1 cellular context compared by ENCODE assay signal in the genomic region with DNA sequence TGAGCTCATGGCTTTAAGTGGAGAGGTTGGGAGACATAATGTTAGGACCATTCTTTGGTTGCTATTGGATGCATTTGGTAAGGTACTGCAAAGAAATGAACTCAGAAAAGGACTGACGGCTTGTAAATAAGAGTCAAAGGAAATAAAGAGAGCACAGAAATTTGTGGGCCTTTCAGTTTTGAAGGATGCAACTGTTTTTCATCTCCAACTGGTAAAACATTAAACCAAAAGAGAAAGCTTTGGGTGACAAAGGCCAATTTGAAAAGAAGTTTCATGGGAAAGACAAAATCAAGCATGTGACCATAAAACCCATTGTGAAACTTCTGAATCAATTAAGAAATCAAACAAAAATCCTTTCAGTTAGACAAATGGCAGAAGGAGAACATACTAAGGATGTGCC.
A peak's percentile ranks its signal among the peaks of the same experiment; 100 is the strongest.
TF ChIP-seq lines count a peak whose summit lies in the region.

No MANE protein-coding gene starts in this region.

TF ChIP-seq in HepG2, 621 proteins besides CTCF, POLR2A, EP300 and RAD21 (continued from another document and continues in another):
- TF ChIP-seq, protein P1, sequence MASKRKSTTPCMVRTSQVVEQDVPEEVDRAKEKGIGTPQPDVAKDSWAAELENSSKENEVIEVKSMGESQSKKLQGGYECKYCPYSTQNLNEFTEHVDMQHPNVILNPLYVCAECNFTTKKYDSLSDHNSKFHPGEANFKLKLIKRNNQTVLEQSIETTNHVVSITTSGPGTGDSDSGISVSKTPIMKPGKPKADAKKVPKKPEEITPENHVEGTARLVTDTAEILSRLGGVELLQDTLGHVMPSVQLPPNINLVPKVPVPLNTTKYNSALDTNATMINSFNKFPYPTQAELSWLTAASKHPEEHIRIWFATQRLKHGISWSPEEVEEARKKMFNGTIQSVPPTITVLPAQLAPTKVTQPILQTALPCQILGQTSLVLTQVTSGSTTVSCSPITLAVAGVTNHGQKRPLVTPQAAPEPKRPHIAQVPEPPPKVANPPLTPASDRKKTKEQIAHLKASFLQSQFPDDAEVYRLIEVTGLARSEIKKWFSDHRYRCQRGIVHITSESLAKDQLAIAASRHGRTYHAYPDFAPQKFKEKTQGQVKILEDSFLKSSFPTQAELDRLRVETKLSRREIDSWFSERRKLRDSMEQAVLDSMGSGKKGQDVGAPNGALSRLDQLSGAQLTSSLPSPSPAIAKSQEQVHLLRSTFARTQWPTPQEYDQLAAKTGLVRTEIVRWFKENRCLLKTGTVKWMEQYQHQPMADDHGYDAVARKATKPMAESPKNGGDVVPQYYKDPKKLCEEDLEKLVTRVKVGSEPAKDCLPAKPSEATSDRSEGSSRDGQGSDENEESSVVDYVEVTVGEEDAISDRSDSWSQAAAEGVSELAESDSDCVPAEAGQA (IDR thresholded peaks at IDR 0.05; ENCODE audit: low read depth), result no peak
- TF ChIP-seq, protein P1 (CRISPR knock-in tag; IDR thresholded peaks at IDR 0.05; ENCODE audit: borderline replicate concordance), result no peak
- TF ChIP-seq ZNF501 (CRISPR knock-in tag; IDR thresholded peaks at IDR 0.05) (no peak), ZNF510 (CRISPR knock-in tag; IDR thresholded peaks at IDR 0.05; ENCODE audit: low read depth) (no peak), SMAD3 (CRISPR knock-in tag; IDR thresholded peaks at IDR 0.05) (0 out of 2 replicates have a peak, but pooled peaks have one; percentile 43), ZNF383 (CRISPR knock-in tag; IDR thresholded peaks at IDR 0.05; ENCODE audit: borderline replicate concordance) (no peak), SIN3A (IDR thresholded peaks at IDR 0.05; ENCODE audit: borderline replicate concordance, low read depth, low read length) (no peak), ZNF20 (CRISPR knock-in tag; IDR thresholded peaks at IDR 0.05) (no peak), SAP130 (CRISPR knock-in tag; IDR thresholded peaks at IDR 0.05; ENCODE audit: low read depth) (0 out of 2 replicates have a peak, but pooled peaks have one; percentile 11), SP2 (CRISPR knock-in tag; IDR thresholded peaks at IDR 0.05) (no peak), MTF2 (CRISPR knock-in tag; IDR thresholded peaks at IDR 0.05; ENCODE audit: borderline replicate concordance) (no peak), CEBPG (CRISPR knock-in tag; IDR thresholded peaks at IDR 0.05) (peak; percentile 22; the same call in 1 of the 2 replicates), ZNF780A (CRISPR knock-in tag; IDR thresholded peaks at IDR 0.05) (no peak), MIER3 (CRISPR knock-in tag; IDR thresholded peaks at IDR 0.05; ENCODE audit: borderline replicate concordance) (no peak), ZNF776 (CRISPR knock-in tag; IDR thresholded peaks at IDR 0.05) (no peak), SOX6 (IDR thresholded peaks at IDR 0.05) (no peak), SOX6 (CRISPR knock-in tag; IDR thresholded peaks at IDR 0.05) (peak; percentile 75), ZMAT3 (CRISPR knock-in tag; conservative IDR thresholded peaks at IDR 0.05) (no peak), ZNF678 (CRISPR knock-in tag; IDR thresholded peaks at IDR 0.05) (no peak), NFE2 (CRISPR knock-in tag; IDR thresholded peaks at IDR 0.05) (no peak), HDAC2 (CRISPR knock-in tag; IDR thresholded peaks at IDR 0.05) (no peak), SRSF4 (IDR thresholded peaks at IDR 0.05; ENCODE audit: low read depth, low read length, poor library complexity, severe bottlenecking) (no peak), RARA (CRISPR knock-in tag; IDR thresholded peaks at IDR 0.05) (peak; percentile 23; the same call in 1 of the 2 replicates), ZNF850 (CRISPR knock-in tag; conservative IDR thresholded peaks at IDR 0.05) (no peak), ZNF547 (CRISPR knock-in tag; IDR thresholded peaks at IDR 0.05) (no peak), FOXJ3 (CRISPR knock-in tag; IDR thresholded peaks at IDR 0.05; ENCODE audit: borderline replicate concordance) (no peak), ZNF747 (CRISPR knock-in tag; IDR thresholded peaks at IDR 0.05; ENCODE audit: borderline replicate concordance) (no peak), NFIC (IDR thresholded peaks at IDR 0.05; ENCODE audit: low read length) (0 out of 2 replicates have a peak, but pooled peaks have one; percentile 39), DMAP1 (CRISPR knock-in tag; IDR thresholded peaks at IDR 0.05) (0 out of 2 replicates have a peak, but pooled peaks have one; percentile 34), LCORL (IDR thresholded peaks at IDR 0.05) (no peak), LCORL (CRISPR knock-in tag; IDR thresholded peaks at IDR 0.05) (no peak), ZNF761 (CRISPR knock-in tag; conservative IDR thresholded peaks at IDR 0.05) (no peak), HNRNPUL1 (IDR thresholded peaks at IDR 0.05; ENCODE audit: low read depth, low read length) (0 out of 2 replicates have a peak, but pooled peaks have one; percentile 20), RFX3 (CRISPR knock-in tag; IDR thresholded peaks at IDR 0.05) (0 out of 2 replicates have a peak, but pooled peaks have one; percentile 23), ASH2L (IDR thresholded peaks at IDR 0.05; ENCODE audit: insufficient read length, low read depth, low read length) (peak; percentile 64), FOXA1 (IDR thresholded peaks at IDR 0.05) (no peak), FOXA1 (CRISPR knock-in tag; IDR thresholded peaks at IDR 0.05) (peak; percentile 29), ARNT (IDR thresholded peaks at IDR 0.05) (no peak), POGZ (CRISPR knock-in tag; IDR thresholded peaks at IDR 0.05) (peak; percentile 48)
- TF ChIP-seq, protein P2, sequence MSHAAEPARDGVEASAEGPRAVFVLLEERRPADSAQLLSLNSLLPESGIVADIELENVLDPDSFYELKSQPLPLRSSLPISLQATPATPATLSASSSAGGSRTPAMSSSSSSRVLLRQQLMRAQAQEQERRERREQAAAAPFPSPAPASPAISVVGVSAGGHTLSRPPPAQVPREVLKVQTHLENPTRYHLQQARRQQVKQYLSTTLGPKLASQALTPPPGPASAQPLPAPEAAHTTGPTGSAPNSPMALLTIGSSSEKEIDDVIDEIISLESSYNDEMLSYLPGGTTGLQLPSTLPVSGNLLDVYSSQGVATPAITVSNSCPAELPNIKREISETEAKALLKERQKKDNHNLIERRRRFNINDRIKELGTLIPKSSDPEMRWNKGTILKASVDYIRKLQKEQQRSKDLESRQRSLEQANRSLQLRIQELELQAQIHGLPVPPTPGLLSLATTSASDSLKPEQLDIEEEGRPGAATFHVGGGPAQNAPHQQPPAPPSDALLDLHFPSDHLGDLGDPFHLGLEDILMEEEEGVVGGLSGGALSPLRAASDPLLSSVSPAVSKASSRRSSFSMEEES (CRISPR knock-in tag; IDR thresholded peaks at IDR 0.05), result peak; percentile 83; the same call in 1 of the 2 replicates
- TF ChIP-seq, protein P3, sequence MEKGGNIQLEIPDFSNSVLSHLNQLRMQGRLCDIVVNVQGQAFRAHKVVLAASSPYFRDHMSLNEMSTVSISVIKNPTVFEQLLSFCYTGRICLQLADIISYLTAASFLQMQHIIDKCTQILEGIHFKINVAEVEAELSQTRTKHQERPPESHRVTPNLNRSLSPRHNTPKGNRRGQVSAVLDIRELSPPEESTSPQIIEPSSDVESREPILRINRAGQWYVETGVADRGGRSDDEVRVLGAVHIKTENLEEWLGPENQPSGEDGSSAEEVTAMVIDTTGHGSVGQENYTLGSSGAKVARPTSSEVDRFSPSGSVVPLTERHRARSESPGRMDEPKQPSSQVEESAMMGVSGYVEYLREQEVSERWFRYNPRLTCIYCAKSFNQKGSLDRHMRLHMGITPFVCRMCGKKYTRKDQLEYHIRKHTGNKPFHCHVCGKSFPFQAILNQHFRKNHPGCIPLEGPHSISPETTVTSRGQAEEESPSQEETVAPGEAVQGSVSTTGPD (CRISPR knock-in tag; IDR thresholded peaks at IDR 0.05), result no peak
- TF ChIP-seq, protein P4, sequence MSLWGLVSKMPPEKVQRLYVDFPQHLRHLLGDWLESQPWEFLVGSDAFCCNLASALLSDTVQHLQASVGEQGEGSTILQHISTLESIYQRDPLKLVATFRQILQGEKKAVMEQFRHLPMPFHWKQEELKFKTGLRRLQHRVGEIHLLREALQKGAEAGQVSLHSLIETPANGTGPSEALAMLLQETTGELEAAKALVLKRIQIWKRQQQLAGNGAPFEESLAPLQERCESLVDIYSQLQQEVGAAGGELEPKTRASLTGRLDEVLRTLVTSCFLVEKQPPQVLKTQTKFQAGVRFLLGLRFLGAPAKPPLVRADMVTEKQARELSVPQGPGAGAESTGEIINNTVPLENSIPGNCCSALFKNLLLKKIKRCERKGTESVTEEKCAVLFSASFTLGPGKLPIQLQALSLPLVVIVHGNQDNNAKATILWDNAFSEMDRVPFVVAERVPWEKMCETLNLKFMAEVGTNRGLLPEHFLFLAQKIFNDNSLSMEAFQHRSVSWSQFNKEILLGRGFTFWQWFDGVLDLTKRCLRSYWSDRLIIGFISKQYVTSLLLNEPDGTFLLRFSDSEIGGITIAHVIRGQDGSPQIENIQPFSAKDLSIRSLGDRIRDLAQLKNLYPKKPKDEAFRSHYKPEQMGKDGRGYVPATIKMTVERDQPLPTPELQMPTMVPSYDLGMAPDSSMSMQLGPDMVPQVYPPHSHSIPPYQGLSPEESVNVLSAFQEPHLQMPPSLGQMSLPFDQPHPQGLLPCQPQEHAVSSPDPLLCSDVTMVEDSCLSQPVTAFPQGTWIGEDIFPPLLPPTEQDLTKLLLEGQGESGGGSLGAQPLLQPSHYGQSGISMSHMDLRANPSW (CRISPR knock-in tag; IDR thresholded peaks at IDR 0.05; ENCODE audit: borderline replicate concordance), result no peak
- TF ChIP-seq, protein P5, sequence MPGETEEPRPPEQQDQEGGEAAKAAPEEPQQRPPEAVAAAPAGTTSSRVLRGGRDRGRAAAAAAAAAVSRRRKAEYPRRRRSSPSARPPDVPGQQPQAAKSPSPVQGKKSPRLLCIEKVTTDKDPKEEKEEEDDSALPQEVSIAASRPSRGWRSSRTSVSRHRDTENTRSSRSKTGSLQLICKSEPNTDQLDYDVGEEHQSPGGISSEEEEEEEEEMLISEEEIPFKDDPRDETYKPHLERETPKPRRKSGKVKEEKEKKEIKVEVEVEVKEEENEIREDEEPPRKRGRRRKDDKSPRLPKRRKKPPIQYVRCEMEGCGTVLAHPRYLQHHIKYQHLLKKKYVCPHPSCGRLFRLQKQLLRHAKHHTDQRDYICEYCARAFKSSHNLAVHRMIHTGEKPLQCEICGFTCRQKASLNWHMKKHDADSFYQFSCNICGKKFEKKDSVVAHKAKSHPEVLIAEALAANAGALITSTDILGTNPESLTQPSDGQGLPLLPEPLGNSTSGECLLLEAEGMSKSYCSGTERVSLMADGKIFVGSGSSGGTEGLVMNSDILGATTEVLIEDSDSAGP (CRISPR knock-in tag; IDR thresholded peaks at IDR 0.05; ENCODE audit: borderline replicate concordance), result no peak
- TF ChIP-seq, protein P6, sequence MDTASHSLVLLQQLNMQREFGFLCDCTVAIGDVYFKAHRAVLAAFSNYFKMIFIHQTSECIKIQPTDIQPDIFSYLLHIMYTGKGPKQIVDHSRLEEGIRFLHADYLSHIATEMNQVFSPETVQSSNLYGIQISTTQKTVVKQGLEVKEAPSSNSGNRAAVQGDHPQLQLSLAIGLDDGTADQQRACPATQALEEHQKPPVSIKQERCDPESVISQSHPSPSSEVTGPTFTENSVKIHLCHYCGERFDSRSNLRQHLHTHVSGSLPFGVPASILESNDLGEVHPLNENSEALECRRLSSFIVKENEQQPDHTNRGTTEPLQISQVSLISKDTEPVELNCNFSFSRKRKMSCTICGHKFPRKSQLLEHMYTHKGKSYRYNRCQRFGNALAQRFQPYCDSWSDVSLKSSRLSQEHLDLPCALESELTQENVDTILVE (CRISPR knock-in tag; IDR thresholded peaks at IDR 0.05), result no peak
- TF ChIP-seq, protein P7, sequence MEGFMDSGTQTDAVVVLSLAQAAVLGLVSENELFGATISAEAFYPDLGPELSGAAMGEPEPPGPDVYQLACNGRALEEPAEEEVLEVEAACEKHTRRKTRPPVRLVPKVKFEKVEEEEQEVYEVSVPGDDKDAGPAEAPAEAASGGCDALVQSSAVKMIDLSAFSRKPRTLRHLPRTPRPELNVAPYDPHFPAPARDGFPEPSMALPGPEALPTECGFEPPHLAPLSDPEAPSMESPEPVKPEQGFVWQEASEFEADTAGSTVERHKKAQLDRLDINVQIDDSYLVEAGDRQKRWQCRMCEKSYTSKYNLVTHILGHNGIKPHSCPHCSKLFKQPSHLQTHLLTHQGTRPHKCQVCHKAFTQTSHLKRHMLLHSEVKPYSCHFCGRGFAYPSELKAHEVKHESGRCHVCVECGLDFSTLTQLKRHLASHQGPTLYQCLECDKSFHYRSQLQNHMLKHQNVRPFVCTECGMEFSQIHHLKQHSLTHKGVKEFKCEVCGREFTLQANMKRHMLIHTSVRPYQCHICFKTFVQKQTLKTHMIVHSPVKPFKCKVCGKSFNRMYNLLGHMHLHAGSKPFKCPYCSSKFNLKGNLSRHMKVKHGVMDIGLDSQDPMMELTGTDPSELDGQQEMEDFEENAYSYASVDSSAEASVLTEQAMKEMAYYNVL (CRISPR knock-in tag; IDR thresholded peaks at IDR 0.05; ENCODE audit: borderline replicate concordance), result no peak
- TF ChIP-seq, protein P8, sequence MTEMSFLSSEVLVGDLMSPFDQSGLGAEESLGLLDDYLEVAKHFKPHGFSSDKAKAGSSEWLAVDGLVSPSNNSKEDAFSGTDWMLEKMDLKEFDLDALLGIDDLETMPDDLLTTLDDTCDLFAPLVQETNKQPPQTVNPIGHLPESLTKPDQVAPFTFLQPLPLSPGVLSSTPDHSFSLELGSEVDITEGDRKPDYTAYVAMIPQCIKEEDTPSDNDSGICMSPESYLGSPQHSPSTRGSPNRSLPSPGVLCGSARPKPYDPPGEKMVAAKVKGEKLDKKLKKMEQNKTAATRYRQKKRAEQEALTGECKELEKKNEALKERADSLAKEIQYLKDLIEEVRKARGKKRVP (CRISPR knock-in tag; IDR thresholded peaks at IDR 0.05), result no peak
- TF ChIP-seq, protein P9, sequence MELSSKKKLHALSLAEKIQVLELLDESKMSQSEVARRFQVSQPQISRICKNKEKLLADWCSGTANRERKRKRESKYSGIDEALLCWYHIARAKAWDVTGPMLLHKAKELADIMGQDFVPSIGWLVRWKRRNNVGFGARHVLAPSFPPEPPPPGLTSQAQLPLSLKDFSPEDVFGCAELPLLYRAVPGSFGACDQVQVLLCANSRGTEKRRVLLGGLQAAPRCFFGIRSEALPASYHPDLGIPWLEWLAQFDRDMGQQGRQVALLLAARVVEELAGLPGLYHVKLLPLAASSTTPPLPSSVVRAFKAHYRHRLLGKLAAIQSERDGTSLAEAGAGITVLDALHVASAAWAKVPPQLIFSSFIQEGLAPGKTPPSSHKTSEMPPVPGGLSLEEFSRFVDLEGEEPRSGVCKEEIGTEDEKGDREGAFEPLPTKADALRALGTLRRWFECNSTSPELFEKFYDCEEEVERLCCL (CRISPR knock-in tag; IDR thresholded peaks at IDR 0.05; ENCODE audit: borderline replicate concordance), result no peak
